Comparison of ENCODE assay signal across 2 cellular contexts in the genomic region with DNA sequence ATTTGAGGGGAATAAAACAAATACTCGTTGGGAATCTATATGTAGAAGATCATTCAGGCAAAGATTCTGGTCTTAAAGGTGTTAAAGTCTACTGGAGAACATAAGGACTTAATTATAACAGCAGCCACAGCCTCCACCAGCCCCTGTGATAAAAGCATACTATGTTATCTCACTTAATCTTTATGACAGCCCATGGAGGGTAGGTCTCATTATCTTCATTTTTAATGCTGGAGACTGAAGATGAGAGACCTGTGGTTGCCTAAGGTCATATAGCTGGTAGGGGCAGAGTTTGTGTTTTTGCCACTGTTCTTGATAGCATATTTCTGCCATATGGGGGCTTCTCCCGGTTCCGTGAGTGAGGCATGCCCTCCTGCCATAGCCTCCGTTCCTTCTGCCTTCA.
TF ChIP-seq lines count a peak whose summit lies in the region.

No MANE protein-coding gene starts in this region.

TF ChIP-seq in HEK293, 187 proteins besides CTCF, POLR2A, EP300 and RAD21 (continued from another document):
- no peak for TF ChIP-seq ZNF433 (tag by site-specific recombination; IDR thresholded peaks at IDR 0.05; ENCODE audit: low read depth)
- no peak for TF ChIP-seq ZNF302 (tag by site-specific recombination; IDR thresholded peaks at IDR 0.05; ENCODE audit: low read depth)
- TF ChIP-seq RBAK (tag by site-specific recombination; IDR thresholded peaks at IDR 0.05), result no peak

TF ChIP-seq in H1, 55 proteins besides CTCF, POLR2A, EP300 and RAD21 (continued from another document):
- TF ChIP-seq TAF1 (IDR thresholded peaks at IDR 0.05; ENCODE audit: low read depth, low read length), result no peak
- no peak for TF ChIP-seq SUZ12 (IDR thresholded peaks at IDR 0.05; ENCODE audit: low read length)
- TF ChIP-seq BRCA1 (IDR thresholded peaks at IDR 0.05; ENCODE audit: low read depth, low read length), result no peak
- TF ChIP-seq EGR1 (IDR thresholded peaks at IDR 0.05; ENCODE audit: borderline replicate concordance, low read depth, low read length), result no peak
- TF ChIP-seq, protein P1, sequence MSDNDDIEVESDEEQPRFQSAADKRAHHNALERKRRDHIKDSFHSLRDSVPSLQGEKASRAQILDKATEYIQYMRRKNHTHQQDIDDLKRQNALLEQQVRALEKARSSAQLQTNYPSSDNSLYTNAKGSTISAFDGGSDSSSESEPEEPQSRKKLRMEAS (IDR thresholded peaks at IDR 0.05), result no peak
- TF ChIP-seq SIX5 (IDR thresholded peaks at IDR 0.05; ENCODE audit: low read depth, low read length), result no peak
- no peak for TF ChIP-seq JUN (IDR thresholded peaks at IDR 0.05; ENCODE audit: low read depth, low read length)
- no peak for TF ChIP-seq RNF2 (IDR thresholded peaks at IDR 0.05; ENCODE audit: borderline replicate concordance, low read depth, low read length, missing control alignments, poor library complexity, severe bottlenecking)
- no peak for TF ChIP-seq POLR2AphosphoS5 (IDR thresholded peaks at IDR 0.05; ENCODE audit: low read depth, low read length)
- TF ChIP-seq, protein P2, sequence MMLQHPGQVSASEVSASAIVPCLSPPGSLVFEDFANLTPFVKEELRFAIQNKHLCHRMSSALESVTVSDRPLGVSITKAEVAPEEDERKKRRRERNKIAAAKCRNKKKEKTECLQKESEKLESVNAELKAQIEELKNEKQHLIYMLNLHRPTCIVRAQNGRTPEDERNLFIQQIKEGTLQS (IDR thresholded peaks at IDR 0.05; ENCODE audit: insufficient read depth, low read depth, low read length), result no peak
- TF ChIP-seq SIN3A (conservative IDR thresholded peaks at IDR 0.05 in 1 of 2, IDR thresholded peaks at IDR 0.05 in 1 of 2; ENCODE audit: low read depth in 1 of 2, low read length in 2 of 2), result no peak
